In genomic region chr3:102004561-102004960, GRCh38 we compare ENCODE assay signal across 25 cellular contexts.
"Had no signal": no experiment of that assay in that cellular context is flagged by ENCODE, and none has a peak within 500 bp of the region (broad histone marks: within the 10 kb centered on the region; RNA-seq: fewer than 3 reads in every experiment).

No MANE protein-coding gene starts in this region.

- H3K27ac ChIP-seq: neural progenitor cell, ovary, parathyroid adenoma, psoas muscle, right lobe of liver, sigmoid colon, stomach, thoracic aorta, thyroid gland, tibial nerve, upper lobe of left lung, vagina had no signal

- H3K36me3 ChIP-seq: neural progenitor cell, ovary, right lobe of liver, sigmoid colon, stomach, thoracic aorta, thyroid gland, tibial nerve, upper lobe of left lung, vagina had no signal

- H3K4me2 ChIP-seq: neural progenitor cell had no signal

- H3K27me3 ChIP-seq: neural progenitor cell, ovary, right lobe of liver, sigmoid colon, stomach, thyroid gland, tibial nerve, upper lobe of left lung, vagina had no signal

- H3K4me3 ChIP-seq: neural progenitor cell, ovary, psoas muscle, right lobe of liver, sigmoid colon, stomach, thoracic aorta, thyroid gland, tibial nerve, upper lobe of left lung, vagina had no signal

- H3K9ac ChIP-seq: neural progenitor cell, parathyroid adenoma had no signal

- FAIRE-seq: small intestine, urothelium cell line had no signal

- H3K79me2 ChIP-seq: parathyroid adenoma had no signal

- DNase-seq: occipital lobe; ovary; posterior cingulate gyrus; psoas muscle; right cardiac atrium; right lobe of liver; sigmoid colon; small intestine; stimulated activated CD4-positive, alpha-beta T cell treated with anti-CD3 and anti-CD28 coated beads, Interleukin-15, amount 100 ng/mL, for 24 hours; stimulated activated CD4-positive, alpha-beta T cell treated with anti-CD3 and anti-CD28 coated beads, Interleukin-2, amount 100 ng/mL, for 24 hours; stimulated activated CD4-positive, alpha-beta T cell treated with anti-CD3 and anti-CD28 coated beads, Interleukin-2, amount 100 ng/mL, for 48 hours; stimulated activated CD4-positive, alpha-beta T cell treated with anti-CD3 and anti-CD28 coated beads, Interleukin-4, amount 100 ng/mL, for 24 hours; stimulated activated naive B cell treated with anti-CD40 and anti-IgM and Interleukin-4, amounts not matched to agents 10 μg/mL and 1 μg/mL and 100 μg/mL, for 72 hours; stimulated activated naive CD4-positive, alpha-beta T cell treated with Interleukin-2 at 50 U/mL for 16 hours; stomach; thyroid gland; trophoblast cell; upper lobe of left lung had no signal

- H3K4me1 ChIP-seq: neural progenitor cell, parathyroid adenoma, psoas muscle, right lobe of liver, upper lobe of left lung, vagina had no signal

- H2AFZ ChIP-seq: neural progenitor cell, parathyroid adenoma had no signal

- H3K9me3 ChIP-seq: ovary, psoas muscle, right lobe of liver, sigmoid colon, stomach, thoracic aorta, thyroid gland, upper lobe of left lung, vagina had no signal

- ATAC-seq: psoas muscle; right cardiac atrium; right lobe of liver; stimulated activated effector memory CD8-positive, alpha-beta T cell treated with anti-CD3 and anti-CD28 coated beads, Interleukin-12 subunit alpha, Interleukin-12 subunit beta, amount 100 ng/mL, for 72 hours; stimulated activated naive B cell treated with anti-CD40 and anti-IgM and Interleukin-4, amounts not matched to agents 10 μg/mL and 1 μg/mL and 100 μg/mL, for 72 hours had no signal
